In the genomic region with DNA sequence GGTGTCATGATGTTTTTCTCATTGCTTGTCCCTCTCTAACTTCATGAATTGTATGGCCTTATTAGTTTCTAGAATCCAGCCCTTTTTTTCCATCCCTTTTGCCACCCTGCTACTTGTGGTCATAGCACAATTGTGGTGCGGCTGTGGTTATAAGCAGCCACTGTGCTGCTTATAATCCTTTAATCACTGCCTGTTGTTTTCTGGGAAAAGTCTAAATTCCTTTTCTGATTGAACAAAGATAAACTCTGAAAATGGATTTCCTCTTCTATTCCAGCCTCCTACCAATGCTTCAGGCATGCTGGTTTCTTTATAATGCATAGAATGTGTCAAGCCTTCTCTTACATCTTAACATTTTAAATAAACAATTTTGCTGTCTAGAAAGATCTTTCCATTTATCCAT, we compare ENCODE assay signal across 17 cellular contexts.
DNase-seq lines count a peak whose midpoint lies in the region; ATAC-seq and TF ChIP-seq lines count a peak whose summit lies in the region.
"Had no signal": no experiment of that assay in that cellular context is flagged by ENCODE, and none has a peak within 500 bp of the region (broad histone marks: within the 10 kb centered on the region; RNA-seq: fewer than 3 reads in every experiment).

No MANE protein-coding gene starts in this region.

- no TSS peak for BruUV-seq in A673 (replicated peaks; lab: Mats Ljungman, UMichigan)

- no peak overlapping the region for H3K9ac ChIP-seq in mesenchymal stem cell (ENCODE audit: low read length)
- H3K9ac ChIP-seq: BLaER1 had no signal

- H3K79me1 ChIP-seq in mesenchymal stem cell (replicated peaks; ENCODE audit: low read length, poor library complexity, severe bottlenecking), result no peaks in the 10 kb centered on the region

- H3K23ac ChIP-seq in mesenchymal stem cell (ENCODE audit: low read length in 2 of 2), result no peak overlapping the region

- no peak overlapping the region for H3K4me2 ChIP-seq in mesenchymal stem cell (ENCODE audit: low read length, poor library complexity, severe bottlenecking)
- H3K4me2 ChIP-seq: A549, BLaER1 had no signal

- CTCF ChIA-PET in A673 (lab: Charles Lee), result no interaction called here

- H3K27me3 ChIP-seq in A673 (replicated peaks; ENCODE audit: insufficient read depth, low read depth, low read length, poor library complexity) (no peaks in the 10 kb centered on the region), mesenchymal stem cell (ENCODE audit: control insufficient read depth in 1 of 2, insufficient read depth in 1 of 2, low read length in 2 of 2) (no peaks in the 10 kb centered on the region)
- H3K27me3 ChIP-seq: BLaER1 had no signal

- TF ChIP-seq CTCF in A673 (conservative IDR thresholded peaks at IDR 0.05; ENCODE audit: low read depth, low read length) (no peak), retinal pigment epithelial cell (conservative IDR thresholded peaks at IDR 0.05; ENCODE audit: low read depth, low read length) (no peak)

- H3K14ac ChIP-seq in mesenchymal stem cell (ENCODE audit: low read length in 2 of 2), result no peak overlapping the region

- POLR2A ChIA-PET in A673 (lab: Charles Lee; ENCODE audit: low non-redundant PET), result no interaction called here

- H3K4me3 ChIP-seq in A673 (ENCODE audit: low read depth, low read length, poor library complexity, severe bottlenecking) (no peak overlapping the region), mesenchymal stem cell (ENCODE audit: insufficient read depth in 1 of 2, low read depth in 1 of 2, low read length in 2 of 2) (no peak overlapping the region), retinal pigment epithelial cell (ENCODE audit: low read length) (no peak overlapping the region)
- H3K4me3 ChIP-seq: A549, BLaER1, GM12878 had no signal

- DNase-seq in A673 (ENCODE audit: low spot score) (peak; percentile 53), amniotic epithelial cell (ENCODE audit: low read depth) (peak; percentile 33), mesenchymal stem cell (peak; percentile 14), retinal pigment epithelial cell (ENCODE audit: low read depth) (peak; percentile 80), MV-4-11 (lab: John Stamatoyannopoulos, UW) (no peak), ureter (ENCODE audit: low spot score) (no peak)
- DNase-seq: Calu3; CD8-positive, alpha-beta T cell; DND-41; EL; H9 had no signal

- H3K4me1 ChIP-seq in A673 (ENCODE audit: insufficient read depth, low read length, poor library complexity, severe bottlenecking) (no peaks in the 10 kb centered on the region), mesenchymal stem cell (ENCODE audit: control insufficient read depth, insufficient read depth, low read depth, low read length) (no peaks in the 10 kb centered on the region)
- H3K4me1 ChIP-seq: A549, BLaER1 had no signal

- H2AK5ac ChIP-seq in mesenchymal stem cell (ENCODE audit: low read length, severe bottlenecking), result no peak overlapping the region

- no peak overlapping the region for H3K4ac ChIP-seq in mesenchymal stem cell (ENCODE audit: low read depth in 1 of 2, low read length in 2 of 2)

- H3K9me3 ChIP-seq in A673 (ENCODE audit: low read depth, low read length, poor library complexity, severe bottlenecking), result no peaks in the 10 kb centered on the region
- H3K9me3 ChIP-seq in mesenchymal stem cell (ENCODE audit: control insufficient read depth, low read length), result no peaks in the 10 kb centered on the region
- H3K9me3 ChIP-seq: A549, BLaER1 had no signal

- no peak overlapping the region for H2BK12ac ChIP-seq in mesenchymal stem cell (ENCODE audit: low read length in 2 of 2)

- no peak overlapping the region for H2BK120ac ChIP-seq in mesenchymal stem cell (ENCODE audit: low read depth, low read length)

- WGBS in mesenchymal stem cell, result no CpG with 5 or more reads among the region's 1 CpG

- H3K18ac ChIP-seq in mesenchymal stem cell (ENCODE audit: low read depth in 1 of 2, low read length in 2 of 2), result no peak overlapping the region

- no peak overlapping the region for H4K91ac ChIP-seq in mesenchymal stem cell (ENCODE audit: low read length)

- H3K36me3 ChIP-seq in A673 (ENCODE audit: insufficient read depth, low read length, poor library complexity, severe bottlenecking) (no peaks in the 10 kb centered on the region), mesenchymal stem cell (ENCODE audit: control insufficient read depth in 1 of 2, insufficient read depth in 2 of 2, low read depth in 1 of 2, low read length in 2 of 2) (no peaks in the 10 kb centered on the region)
- H3K36me3 ChIP-seq: BLaER1 had no signal

- intact Hi-C loops in A673 (cut with micrococcal nuclease; ENCODE audit: unreplicated experiment), result no loop called here

- no peak overlapping the region for H4K8ac ChIP-seq in mesenchymal stem cell (ENCODE audit: low read length)

- H2AFZ ChIP-seq in mesenchymal stem cell (ENCODE audit: low read depth, low read length), result no peak overlapping the region

- no peak overlapping the region for H3K27ac ChIP-seq in A673 (ENCODE audit: low read depth, low read length, poor library complexity, severe bottlenecking)
- H3K27ac ChIP-seq in mesenchymal stem cell (ENCODE audit: low read length, poor library complexity, severe bottlenecking), result no peak overlapping the region
- H3K27ac ChIP-seq: 22Rv1, A549, BLaER1, HL-60 had no signal

- H2BK15ac ChIP-seq in mesenchymal stem cell (ENCODE audit: low read depth, poor library complexity, severe bottlenecking), result no peak overlapping the region

- ATAC-seq in GM19452 (IDR thresholded peaks at IDR 0.05; ENCODE audit: unreplicated experiment), result no peak
- ATAC-seq: A549; CD8-positive, alpha-beta T cell; GM12878 had no signal

- H2BK5ac ChIP-seq in mesenchymal stem cell (ENCODE audit: low read depth, low read length, poor library complexity, severe bottlenecking), result no peak overlapping the region

Comparison
In these comparisons a context has a peak if more than half of its experiments do, and no peak if none do; other contexts are left out.
1. DNase-seq: peak in A673 (single experiment), amniotic epithelial cell (single experiment), mesenchymal stem cell (single experiment) and retinal pigment epithelial cell (single experiment); none in MV-4-11 (single experiment) and ureter (single experiment).